14 cellular contexts compared by ENCODE assay signal in genomic region chr16:75584108-75584507, GRCh38.
A peak's percentile ranks its signal among the peaks of the same experiment; 100 is the strongest.
DNase-seq lines count a peak whose midpoint lies in the region; ATAC-seq lines count a peak whose summit lies in the region.
"Had no signal": no experiment of that assay in that cellular context is flagged by ENCODE, and none has a peak within 500 bp of the region (broad histone marks: within the 10 kb centered on the region; RNA-seq: fewer than 3 reads in every experiment).

No MANE protein-coding gene starts in this region.

- DNase-seq in activated T-cell treated with anti-CD3 and anti-CD28 coated beads, Interleukin-2, amount 50 U/mL, for 24 hours, result no peak
- DNase-seq in activated T-cell treated with anti-CD3 and anti-CD28 coated beads, Interleukin-2, amount 50 U/mL, for 48 hours, result no peak
- DNase-seq in NAMALWA (ENCODE audit: low spot score), result peak; percentile 24
- no peak for DNase-seq in stimulated activated naive B cell treated with anti-CD40 and anti-IgM and Interleukin-4, amounts not matched to agents 10 μg/mL and 1 μg/mL and 100 μg/mL, for 72 hours
- no peak for DNase-seq in NCI-H69 (lab: John Stamatoyannopoulos, UW)
- DNase-seq in T-helper 9 cell, result no peak
- no peak for DNase-seq in stimulated activated CD4-positive, alpha-beta T cell treated with anti-CD3 and anti-CD28 coated beads, Interleukin-4, amount 100 ng/mL, for 24 hours
- DNase-seq: 8988T; activated CD4-positive, alpha-beta T cell treated with anti-CD3 and anti-CD28 coated beads, Interleukin-2, amount 50 U/mL, for 48 hours; activated naive CD4-positive, alpha-beta T cell treated with anti-CD3 and anti-CD28 coated beads, Interleukin-2, amount 50 U/mL, for 16 hours; H9; NCI-H1436 treated with DMSO at 0.1 percent for 48 hours; right cardiac atrium had no signal

- H3K27me3 Mint-ChIP-seq in activated T-cell treated with anti-CD3 and anti-CD28 coated beads, Interleukin-2, amount 50 U/mL, for 24 hours, result no peaks in the 10 kb centered on the region
- no peaks in the 10 kb centered on the region for H3K27me3 Mint-ChIP-seq in stimulated activated naive B cell treated with anti-CD40 and anti-IgM and Interleukin-4, amounts not matched to agents 10 μg/mL and 1 μg/mL and 100 μg/mL, for 72 hours

- H3K9me3 Mint-ChIP-seq in activated T-cell treated with anti-CD3 and anti-CD28 coated beads, Interleukin-2, amount 50 U/mL, for 24 hours, result no peaks in the 10 kb centered on the region
- no peaks in the 10 kb centered on the region for H3K9me3 Mint-ChIP-seq in stimulated activated naive B cell treated with anti-CD40 and anti-IgM and Interleukin-4, amounts not matched to agents 10 μg/mL and 1 μg/mL and 100 μg/mL, for 72 hours
- H3K9me3 Mint-ChIP-seq: H9 had no signal

- peak overlapping the region; percentile 22 for H3K27ac Mint-ChIP-seq in activated T-cell treated with anti-CD3 and anti-CD28 coated beads, Interleukin-2, amount 50 U/mL, for 24 hours
- H3K27ac Mint-ChIP-seq in stimulated activated naive B cell treated with anti-CD40 and anti-IgM and Interleukin-4, amounts not matched to agents 10 μg/mL and 1 μg/mL and 100 μg/mL, for 72 hours, result peak overlapping the region; percentile 5

- peak; percentile 42 for ATAC-seq in HG02610 (IDR thresholded peaks at IDR 0.05; ENCODE audit: unreplicated experiment)
- ATAC-seq in stimulated activated naive B cell treated with anti-CD40 and anti-IgM and Interleukin-4, amounts not matched to agents 10 μg/mL and 1 μg/mL and 100 μg/mL, for 72 hours (replicated peaks), result peak; percentile 87 to 90
- ATAC-seq: right cardiac atrium had no signal

- H3K4me1 Mint-ChIP-seq in activated T-cell treated with anti-CD3 and anti-CD28 coated beads, Interleukin-2, amount 50 U/mL, for 24 hours (ENCODE audit: low read depth), result peaks cover 7% of the 10 kb centered on the region
- H3K4me1 Mint-ChIP-seq in stimulated activated naive B cell treated with anti-CD40 and anti-IgM and Interleukin-4, amounts not matched to agents 10 μg/mL and 1 μg/mL and 100 μg/mL, for 72 hours, result peaks cover 21 to 38% of the 10 kb centered on the region in 2 donors

- H3K36me3 Mint-ChIP-seq in activated T-cell treated with anti-CD3 and anti-CD28 coated beads, Interleukin-2, amount 50 U/mL, for 24 hours (ENCODE audit: low read depth), result peaks cover 35% of the 10 kb centered on the region
- H3K36me3 Mint-ChIP-seq in stimulated activated naive B cell treated with anti-CD40 and anti-IgM and Interleukin-4, amounts not matched to agents 10 μg/mL and 1 μg/mL and 100 μg/mL, for 72 hours, result peaks cover 22 to 31% of the 10 kb centered on the region in 2 donors

- no peak overlapping the region for H3K4me3 Mint-ChIP-seq in activated T-cell treated with anti-CD3 and anti-CD28 coated beads, Interleukin-2, amount 50 U/mL, for 24 hours
- H3K4me3 Mint-ChIP-seq in stimulated activated naive B cell treated with anti-CD40 and anti-IgM and Interleukin-4, amounts not matched to agents 10 μg/mL and 1 μg/mL and 100 μg/mL, for 72 hours, result peak overlapping the region in 1 of 2 donors; percentile 1
- H3K4me3 Mint-ChIP-seq: H9 had no signal
